In genomic region chr5:33807771-33808170, GRCh38 we compare ENCODE assay signal across 1 cellular context.
TF ChIP-seq lines count a peak whose summit lies in the region.

No MANE protein-coding gene starts in this region.

TF ChIP-seq in A549, 52 proteins besides CTCF, POLR2A, EP300 and RAD21 (continued from another document):
- TF ChIP-seq, protein P1, sequence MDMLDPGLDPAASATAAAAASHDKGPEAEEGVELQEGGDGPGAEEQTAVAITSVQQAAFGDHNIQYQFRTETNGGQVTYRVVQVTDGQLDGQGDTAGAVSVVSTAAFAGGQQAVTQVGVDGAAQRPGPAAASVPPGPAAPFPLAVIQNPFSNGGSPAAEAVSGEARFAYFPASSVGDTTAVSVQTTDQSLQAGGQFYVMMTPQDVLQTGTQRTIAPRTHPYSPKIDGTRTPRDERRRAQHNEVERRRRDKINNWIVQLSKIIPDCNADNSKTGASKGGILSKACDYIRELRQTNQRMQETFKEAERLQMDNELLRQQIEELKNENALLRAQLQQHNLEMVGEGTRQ (IDR thresholded peaks at IDR 0.05) = no peak
- TF ChIP-seq NFE2L2 (conservative IDR thresholded peaks at IDR 0.05; ENCODE audit: low read length) = no peak
- no peak for TF ChIP-seq RFX5 (IDR thresholded peaks at IDR 0.05)
- TF ChIP-seq, protein P2, sequence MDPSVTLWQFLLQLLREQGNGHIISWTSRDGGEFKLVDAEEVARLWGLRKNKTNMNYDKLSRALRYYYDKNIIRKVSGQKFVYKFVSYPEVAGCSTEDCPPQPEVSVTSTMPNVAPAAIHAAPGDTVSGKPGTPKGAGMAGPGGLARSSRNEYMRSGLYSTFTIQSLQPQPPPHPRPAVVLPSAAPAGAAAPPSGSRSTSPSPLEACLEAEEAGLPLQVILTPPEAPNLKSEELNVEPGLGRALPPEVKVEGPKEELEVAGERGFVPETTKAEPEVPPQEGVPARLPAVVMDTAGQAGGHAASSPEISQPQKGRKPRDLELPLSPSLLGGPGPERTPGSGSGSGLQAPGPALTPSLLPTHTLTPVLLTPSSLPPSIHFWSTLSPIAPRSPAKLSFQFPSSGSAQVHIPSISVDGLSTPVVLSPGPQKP (IDR thresholded peaks at IDR 0.05; ENCODE audit: low read depth, low read length) = no peak
- TF ChIP-seq RNF2 (IDR thresholded peaks at IDR 0.05; ENCODE audit: borderline replicate concordance, low read depth) = no peak
- TF ChIP-seq PHF8 (IDR thresholded peaks at IDR 0.05; ENCODE audit: borderline replicate concordance, low read depth) = no peak
- TF ChIP-seq KDM5A (IDR thresholded peaks at IDR 0.05) = no peak
- TF ChIP-seq HOXB5 (CRISPR knock-in tag; IDR thresholded peaks at IDR 0.05) = no peak
- no peak for TF ChIP-seq HDAC2 (IDR thresholded peaks at IDR 0.05)
- no peak for TF ChIP-seq ZFP36 (IDR thresholded peaks at IDR 0.05; ENCODE audit: borderline replicate concordance, partially characterized antibody)
- TF ChIP-seq PBX3 (IDR thresholded peaks at IDR 0.05) = no peak
- no peak for TF ChIP-seq CBX2 (IDR thresholded peaks at IDR 0.05; ENCODE audit: borderline replicate concordance, low read depth)
- TF ChIP-seq, protein P3, sequence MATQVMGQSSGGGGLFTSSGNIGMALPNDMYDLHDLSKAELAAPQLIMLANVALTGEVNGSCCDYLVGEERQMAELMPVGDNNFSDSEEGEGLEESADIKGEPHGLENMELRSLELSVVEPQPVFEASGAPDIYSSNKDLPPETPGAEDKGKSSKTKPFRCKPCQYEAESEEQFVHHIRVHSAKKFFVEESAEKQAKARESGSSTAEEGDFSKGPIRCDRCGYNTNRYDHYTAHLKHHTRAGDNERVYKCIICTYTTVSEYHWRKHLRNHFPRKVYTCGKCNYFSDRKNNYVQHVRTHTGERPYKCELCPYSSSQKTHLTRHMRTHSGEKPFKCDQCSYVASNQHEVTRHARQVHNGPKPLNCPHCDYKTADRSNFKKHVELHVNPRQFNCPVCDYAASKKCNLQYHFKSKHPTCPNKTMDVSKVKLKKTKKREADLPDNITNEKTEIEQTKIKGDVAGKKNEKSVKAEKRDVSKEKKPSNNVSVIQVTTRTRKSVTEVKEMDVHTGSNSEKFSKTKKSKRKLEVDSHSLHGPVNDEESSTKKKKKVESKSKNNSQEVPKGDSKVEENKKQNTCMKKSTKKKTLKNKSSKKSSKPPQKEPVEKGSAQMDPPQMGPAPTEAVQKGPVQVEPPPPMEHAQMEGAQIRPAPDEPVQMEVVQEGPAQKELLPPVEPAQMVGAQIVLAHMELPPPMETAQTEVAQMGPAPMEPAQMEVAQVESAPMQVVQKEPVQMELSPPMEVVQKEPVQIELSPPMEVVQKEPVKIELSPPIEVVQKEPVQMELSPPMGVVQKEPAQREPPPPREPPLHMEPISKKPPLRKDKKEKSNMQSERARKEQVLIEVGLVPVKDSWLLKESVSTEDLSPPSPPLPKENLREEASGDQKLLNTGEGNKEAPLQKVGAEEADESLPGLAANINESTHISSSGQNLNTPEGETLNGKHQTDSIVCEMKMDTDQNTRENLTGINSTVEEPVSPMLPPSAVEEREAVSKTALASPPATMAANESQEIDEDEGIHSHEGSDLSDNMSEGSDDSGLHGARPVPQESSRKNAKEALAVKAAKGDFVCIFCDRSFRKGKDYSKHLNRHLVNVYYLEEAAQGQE (IDR thresholded peaks at IDR 0.05) = no peak
- TF ChIP-seq TP53 (CRISPR knock-in tag; IDR thresholded peaks at IDR 0.05) = no peak
- TF ChIP-seq HEYL (CRISPR knock-in tag; IDR thresholded peaks at IDR 0.05) = no peak
